In the genomic region with DNA sequence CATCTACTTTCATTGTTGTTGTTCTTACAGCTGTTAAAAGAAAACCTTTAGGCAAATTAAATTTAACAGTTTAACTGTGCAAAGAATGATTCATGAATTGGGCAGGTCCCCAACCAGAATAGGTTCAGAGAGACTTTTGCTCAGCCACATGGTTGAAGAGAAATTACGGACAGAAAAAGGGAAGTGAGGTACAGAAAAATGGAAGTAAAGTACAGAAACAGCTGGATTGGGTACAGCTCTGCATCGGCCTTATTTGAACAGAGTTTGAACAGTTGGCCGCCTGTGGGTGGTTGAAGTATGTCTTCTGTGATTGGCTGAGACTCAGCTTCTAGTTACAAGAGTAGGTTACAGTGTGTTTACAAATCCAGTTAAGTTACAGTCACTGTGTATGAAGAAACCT, we compare ENCODE assay signal across 9 cellular contexts.
A peak's percentile ranks its signal among the peaks of the same experiment; 100 is the strongest.
DNase-seq lines count a peak whose midpoint lies in the region; ATAC-seq and TF ChIP-seq lines count a peak whose summit lies in the region.
"Had no signal": no experiment of that assay in that cellular context is flagged by ENCODE, and none has a peak within 500 bp of the region (broad histone marks: within the 10 kb centered on the region; RNA-seq: fewer than 3 reads in every experiment).

No MANE protein-coding gene starts in this region.

- no peak for TF ChIP-seq POLR2A in esophagus squamous epithelium (IDR thresholded peaks at IDR 0.05)
- TF ChIP-seq POLR2A in suprapubic skin (IDR thresholded peaks at IDR 0.05), result no peak

- no peak overlapping the region for H3K4me3 Mint-ChIP-seq in activated naive CD8-positive, alpha-beta T cell treated with anti-CD3 and anti-CD28 coated beads for 36 hours
- H3K4me3 Mint-ChIP-seq: T-cell had no signal

- no TSS peak for BruUV-seq in A673 (replicated peaks; lab: Mats Ljungman, UMichigan)

- H3K9me3 ChIP-seq in A673 (ENCODE audit: low read depth, low read length, poor library complexity, severe bottlenecking) (no peaks in the 10 kb centered on the region), esophagus squamous epithelium (no peaks in the 10 kb centered on the region), suprapubic skin (no peaks in the 10 kb centered on the region)

- POLR2A ChIA-PET in A673 (lab: Charles Lee; ENCODE audit: low non-redundant PET), result no interaction called here

- no peaks in the 10 kb centered on the region for H3K9me3 Mint-ChIP-seq in activated naive CD8-positive, alpha-beta T cell treated with anti-CD3 and anti-CD28 coated beads for 36 hours
- H3K9me3 Mint-ChIP-seq: T-cell had no signal

- 15 to 39% methylated on average over 3 of the region's 3 CpGs for WGBS in esophagus squamous epithelium, 2 donors
- 23% methylated on average over 3 of the region's 3 CpGs for WGBS in suprapubic skin

- DNase-seq in A673 (ENCODE audit: low spot score) (peak; percentile 34), esophagus squamous epithelium (lab: John Stamatoyannopoulos, UW) (no peak), suprapubic skin (ENCODE audit: low spot score in 2 of 2) (no peak), LoVo (ENCODE audit: low spot score) (no peak), omental fat pad (ENCODE audit: low spot score) (no peak)
- no peak for DNase-seq in activated naive CD8-positive, alpha-beta T cell treated with anti-CD3 and anti-CD28 coated beads for 36 hours

- TF ChIP-seq CTCF in A673 (conservative IDR thresholded peaks at IDR 0.05; ENCODE audit: low read depth, low read length) (no peak), esophagus squamous epithelium (IDR thresholded peaks at IDR 0.05) (no peak), suprapubic skin (IDR thresholded peaks at IDR 0.05) (no peak), omental fat pad (IDR thresholded peaks at IDR 0.05) (no peak)

- H3K27me3 Mint-ChIP-seq in activated naive CD8-positive, alpha-beta T cell treated with anti-CD3 and anti-CD28 coated beads for 36 hours, result no peaks in the 10 kb centered on the region

- H3K4me1 ChIP-seq in A673 (ENCODE audit: insufficient read depth, low read length, poor library complexity, severe bottlenecking) (peaks cover 24% of the 10 kb centered on the region), esophagus squamous epithelium (peaks cover 11 to 34% (median 13%) of the 10 kb centered on the region in 3 donors), suprapubic skin (peaks cover 33% of the 10 kb centered on the region)

- H3K27ac Mint-ChIP-seq in activated naive CD8-positive, alpha-beta T cell treated with anti-CD3 and anti-CD28 coated beads for 36 hours, result no peak overlapping the region
- H3K27ac Mint-ChIP-seq: T-cell had no signal

- ATAC-seq in GM19455 (IDR thresholded peaks at IDR 0.05; ENCODE audit: unreplicated experiment) (peak; percentile 80), HG03571 (IDR thresholded peaks at IDR 0.05; ENCODE audit: unreplicated experiment) (peak; percentile 87), omental fat pad (ENCODE audit: low FRiP score) (no peak)
- ATAC-seq: T-cell had no signal

- peaks cover 4% of the 10 kb centered on the region for H3K4me1 Mint-ChIP-seq in activated naive CD8-positive, alpha-beta T cell treated with anti-CD3 and anti-CD28 coated beads for 36 hours
- H3K4me1 Mint-ChIP-seq: T-cell had no signal

- H3K4me3 ChIP-seq in A673 (ENCODE audit: low read depth, low read length, poor library complexity, severe bottlenecking) (no peak overlapping the region), esophagus squamous epithelium (no peak overlapping the region), suprapubic skin (no peak overlapping the region)

- intact Hi-C loops in A673 (cut with micrococcal nuclease; ENCODE audit: unreplicated experiment) (no loop called here), esophagus squamous epithelium (cut with DNase I) (no loop called here)

- CTCF ChIA-PET in A673 (lab: Charles Lee), result interaction anchor here (0.5 kb wide), 1 partner anchor 1342 kb away, joined by 4 read pairs; no protein-coding TSS in a partner anchor

- H3K36me3 ChIP-seq in A673 (ENCODE audit: insufficient read depth, low read length, poor library complexity, severe bottlenecking) (no peaks in the 10 kb centered on the region), esophagus squamous epithelium (no peaks in the 10 kb centered on the region), suprapubic skin (no peaks in the 10 kb centered on the region)

- H3K36me3 Mint-ChIP-seq in activated naive CD8-positive, alpha-beta T cell treated with anti-CD3 and anti-CD28 coated beads for 36 hours, result no peaks in the 10 kb centered on the region
- H3K36me3 Mint-ChIP-seq: T-cell had no signal

- H3K27me3 ChIP-seq in A673 (replicated peaks; ENCODE audit: insufficient read depth, low read depth, low read length, poor library complexity), result no peaks in the 10 kb centered on the region
- H3K27me3 ChIP-seq in esophagus squamous epithelium, result no peaks in the 10 kb centered on the region
- H3K27me3 ChIP-seq in suprapubic skin, result no peaks in the 10 kb centered on the region

- no peak for TF ChIP-seq EP300 in suprapubic skin (IDR thresholded peaks at IDR 0.05)

- H3K27ac ChIP-seq in A673 (ENCODE audit: low read depth, low read length, poor library complexity, severe bottlenecking) (no peak overlapping the region), esophagus squamous epithelium (peak overlapping the region; percentile 14 to 61 (median 56)), suprapubic skin (peak overlapping the region; percentile 7)
